Comparison of ENCODE assay signal across 25 cellular contexts in genomic region chr11:120973501-120973900, GRCh38.
"Had no signal": no experiment of that assay in that cellular context is flagged by ENCODE, and none has a peak within 500 bp of the region (broad histone marks: within the 10 kb centered on the region; RNA-seq: fewer than 3 reads in every experiment).

No MANE protein-coding gene starts in this region.

- H3K4me1 ChIP-seq: SJSA1 had no signal

- H3K27me3 ChIP-seq: SJSA1 had no signal

- H3K4me3 ChIP-seq: K562, SJSA1, SK-N-MC had no signal

- ATAC-seq: HepG2, K562 had no signal

- H3K9ac ChIP-seq: KMS-11 had no signal

- H3K4me2 ChIP-seq: KMS-11 had no signal

- H3K9me3 ChIP-seq: SJSA1 had no signal

- FAIRE-seq: HepG2, K562, RCC 7860 had no signal

- DNase-seq: IMR-90, Kasumi-1, MV-4-11, NCI-H1048, NCI-H1105, NCI-H1417, NCI-H1436 treated with DMSO at 0.1 percent for 48 hours, NCI-H1694, NCI-H187 treated with DMSO at 0.1 percent for 48 hours, NCI-H2029 treated with DMSO at 0.1 percent for 48 hours, NCI-H2171 treated with DMSO at 0.1 percent for 48 hours, NCI-H345, NCI-H510A, NCI-H524 treated with DMSO at 0.1 percent for 48 hours, NCI-H69, NCI-H774, Right ventricle myocardium superior, RPMI8226, SIG-M5 had no signal

- H3K27ac ChIP-seq: KMS-11, SJSA1, SK-N-MC had no signal

- H3K36me3 ChIP-seq: SJSA1 had no signal
